Comparison of ENCODE assay signal across 1 cellular context in genomic region chr19:33304760-33305647, GRCh38.
TF ChIP-seq lines count a peak whose summit lies in the region.

No MANE protein-coding gene starts in this region.

TF ChIP-seq in HepG2, 621 proteins besides CTCF, POLR2A, EP300 and RAD21 (continued from another document and continues in another):
- no peak for TF ChIP-seq E2F1 (CRISPR knock-in tag; IDR thresholded peaks at IDR 0.05)
- TF ChIP-seq RBM22 (optimal IDR thresholded peaks at IDR 0.05; ENCODE audit: low read length), result peak; percentile 49
- TF ChIP-seq HDAC6 (IDR thresholded peaks at IDR 0.05; ENCODE audit: low read depth, low read length), result no peak
- no peak for TF ChIP-seq ZC3H4 (CRISPR knock-in tag; IDR thresholded peaks at IDR 0.05; ENCODE audit: borderline replicate concordance)
- no peak for TF ChIP-seq ZNF382 (CRISPR knock-in tag; IDR thresholded peaks at IDR 0.05; ENCODE audit: borderline replicate concordance)
- TF ChIP-seq NFRKB (IDR thresholded peaks at IDR 0.05), result no peak
- no peak for TF ChIP-seq GRHL1 (CRISPR knock-in tag; conservative IDR thresholded peaks at IDR 0.05)
- TF ChIP-seq JARID2 (CRISPR knock-in tag; IDR thresholded peaks at IDR 0.05; ENCODE audit: insufficient replicate concordance), result no peak
- TF ChIP-seq ATAD3A (CRISPR knock-in tag; IDR thresholded peaks at IDR 0.05), result no peak
- no peak for TF ChIP-seq ERF (CRISPR knock-in tag; IDR thresholded peaks at IDR 0.05)
- no peak for TF ChIP-seq ZNF510 (CRISPR knock-in tag; IDR thresholded peaks at IDR 0.05; ENCODE audit: low read depth)
- no peak for TF ChIP-seq NFATC3 (CRISPR knock-in tag; IDR thresholded peaks at IDR 0.05)
- TF ChIP-seq ZNF33B (CRISPR knock-in tag; IDR thresholded peaks at IDR 0.05), result no peak
- TF ChIP-seq HMGXB3 (CRISPR knock-in tag; IDR thresholded peaks at IDR 0.05; ENCODE audit: borderline replicate concordance), result peak; percentile 95
- no peak for TF ChIP-seq ZNF567 (CRISPR knock-in tag; IDR thresholded peaks at IDR 0.05; ENCODE audit: borderline replicate concordance)
- no peak for TF ChIP-seq ZBTB34 (CRISPR knock-in tag; IDR thresholded peaks at IDR 0.05)
- TF ChIP-seq FOXO4 (CRISPR knock-in tag; conservative IDR thresholded peaks at IDR 0.05), result no peak
- TF ChIP-seq ZNF747 (CRISPR knock-in tag; IDR thresholded peaks at IDR 0.05; ENCODE audit: borderline replicate concordance), result no peak
- TF ChIP-seq CEBPG (CRISPR knock-in tag; IDR thresholded peaks at IDR 0.05), result no peak
- no peak for TF ChIP-seq MAFF (IDR thresholded peaks at IDR 0.05; ENCODE audit: low read depth, low read length)
- TF ChIP-seq HES4 (CRISPR knock-in tag; IDR thresholded peaks at IDR 0.05; ENCODE audit: borderline replicate concordance), result no peak
- TF ChIP-seq SALL1 (CRISPR knock-in tag; IDR thresholded peaks at IDR 0.05), result no peak; the same call in 1 of the 2 replicates
- TF ChIP-seq MATR3 (CRISPR knock-in tag; IDR thresholded peaks at IDR 0.05), result no peak
- TF ChIP-seq ZNF142 (CRISPR knock-in tag; IDR thresholded peaks at IDR 0.05), result no peak
- no peak for TF ChIP-seq ZFP36L2 (CRISPR knock-in tag; IDR thresholded peaks at IDR 0.05)
- TF ChIP-seq SYNCRIP (IDR thresholded peaks at IDR 0.05; ENCODE audit: insufficient read depth, low read depth, low read length), result no peak
- no peak for TF ChIP-seq ZBTB40 (IDR thresholded peaks at IDR 0.05)
- TF ChIP-seq ZBTB40 (CRISPR knock-in tag; IDR thresholded peaks at IDR 0.05), result no peak
- TF ChIP-seq SRSF9 (IDR thresholded peaks at IDR 0.05; ENCODE audit: borderline replicate concordance, insufficient read depth, low read depth, low read length, poor library complexity, severe bottlenecking), result no peak
- no peak for TF ChIP-seq ZNF558 (CRISPR knock-in tag; IDR thresholded peaks at IDR 0.05; ENCODE audit: borderline replicate concordance)
